Comparison of ENCODE assay signal across 9 cellular contexts in the genomic region with DNA sequence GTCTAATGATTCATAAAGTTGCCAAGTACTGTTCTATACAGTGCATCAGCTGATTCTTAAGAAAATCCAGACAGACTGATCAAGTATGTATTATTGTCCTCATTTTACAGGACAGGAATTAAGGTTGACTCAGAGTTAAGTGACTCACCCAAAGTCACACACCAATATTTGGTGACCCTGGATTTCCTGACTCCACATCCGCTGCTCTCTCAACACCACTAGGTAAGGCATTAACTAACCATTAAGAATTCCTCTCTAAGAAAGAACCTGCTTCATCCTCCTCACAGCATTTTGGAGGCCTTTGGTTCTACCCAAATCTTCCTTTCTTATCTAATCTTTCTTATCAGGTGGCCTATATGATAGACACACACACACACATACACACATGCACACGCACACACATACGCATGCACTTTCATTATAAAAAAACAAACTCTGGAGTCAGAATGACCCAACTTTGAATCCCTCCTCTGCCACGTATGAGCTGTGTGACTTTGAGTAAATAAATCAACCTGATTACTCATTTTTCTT.
A peak's percentile ranks its signal among the peaks of the same experiment; 100 is the strongest.
DNase-seq lines count a peak whose midpoint lies in the region; ATAC-seq and TF ChIP-seq lines count a peak whose summit lies in the region.
"Had no signal": no experiment of that assay in that cellular context is flagged by ENCODE, and none has a peak within 500 bp of the region (broad histone marks: within the 10 kb centered on the region; RNA-seq: fewer than 3 reads in every experiment).

No MANE protein-coding gene starts in this region.

- no peak overlapping the region for H3K27ac ChIP-seq in GM23338 (ENCODE audit: low read depth)

- TF ChIP-seq CTCF in GM23338 (conservative IDR thresholded peaks at IDR 0.05; ENCODE audit: low read depth in 2 of 2): no peak

- no peaks in the 10 kb centered on the region for H3K27me3 ChIP-seq in GM23338 (ENCODE audit: insufficient read depth)
- H3K27me3 ChIP-seq: upper lobe of left lung had no signal

- H3K4me3 ChIP-seq in GM23338: no peak overlapping the region
- H3K4me3 ChIP-seq: upper lobe of left lung had no signal

- no peaks in the 10 kb centered on the region for H3K79me2 ChIP-seq in GM23338 (replicated peaks; ENCODE audit: insufficient read depth)

- ATAC-seq in GM18517 (IDR thresholded peaks at IDR 0.05; ENCODE audit: unreplicated experiment) (peak; percentile 54), HG03558 (IDR thresholded peaks at IDR 0.05; ENCODE audit: extremely low read depth, unreplicated experiment) (peak; percentile 66), HG02588 (IDR thresholded peaks at IDR 0.05; ENCODE audit: unreplicated experiment) (no peak), GM23338 (no peak)

- H3F3A ChIP-seq in GM23338 (replicated peaks; ENCODE audit: low read depth): no peaks in the 10 kb centered on the region

- H3K27ac Mint-ChIP-seq in activated naive CD8-positive, alpha-beta T cell: peak overlapping the region; percentile 84
- H3K27ac Mint-ChIP-seq in GM23338: no peak overlapping the region

- H3K4me2 ChIP-seq in GM23338: no peak overlapping the region

- H3K27me3 Mint-ChIP-seq in activated naive CD8-positive, alpha-beta T cell: no peaks in the 10 kb centered on the region
- peaks cover 9% of the 10 kb centered on the region for H3K27me3 Mint-ChIP-seq in GM23338 (ENCODE audit: insufficient read depth, low read depth, poor library complexity)

- DNase-seq in non-pigmented ciliary epithelial cell (ENCODE audit: low read depth): peak; percentile 77
- no peak for DNase-seq in NCI-H2171 (lab: John Stamatoyannopoulos, UW)
- DNase-seq in SHP77 (lab: John Stamatoyannopoulos, UW): no peak
- DNase-seq in GM23338 (ENCODE audit: low spot score): no peak
- DNase-seq: upper lobe of left lung had no signal

- H2AFZ ChIP-seq in GM23338: no peak overlapping the region

- H3K9me3 Mint-ChIP-seq in activated naive CD8-positive, alpha-beta T cell (ENCODE audit: low read depth): peaks cover 3% of the 10 kb centered on the region
- H3K9me3 Mint-ChIP-seq in GM23338: no peaks in the 10 kb centered on the region

- H3K4me1 Mint-ChIP-seq in activated naive CD8-positive, alpha-beta T cell (ENCODE audit: low read depth): peaks cover 80% of the 10 kb centered on the region
- peaks cover 5% of the 10 kb centered on the region for H3K4me1 Mint-ChIP-seq in GM23338

- peaks cover 14% of the 10 kb centered on the region for H3K36me3 Mint-ChIP-seq in activated naive CD8-positive, alpha-beta T cell
- no peaks in the 10 kb centered on the region for H3K36me3 Mint-ChIP-seq in GM23338 (ENCODE audit: low read depth)

- no peaks in the 10 kb centered on the region for H4K20me1 ChIP-seq in GM23338 (replicated peaks; ENCODE audit: insufficient read depth)

- H3K9me2 ChIP-seq in GM23338 (ENCODE audit: insufficient read depth): peaks cover 8% of the 10 kb centered on the region

- peaks cover 8% of the 10 kb centered on the region for H3K4me1 ChIP-seq in GM23338 (ENCODE audit: insufficient read depth)

- H3K4me3 Mint-ChIP-seq in activated naive CD8-positive, alpha-beta T cell: peak overlapping the region; percentile 59
- no peak overlapping the region for H3K4me3 Mint-ChIP-seq in GM23338

- no peaks in the 10 kb centered on the region for H3K36me3 ChIP-seq in GM23338 (ENCODE audit: insufficient read depth)
- H3K36me3 ChIP-seq: upper lobe of left lung had no signal

TF ChIP-seq in GM23338, 12 proteins besides CTCF, POLR2A, EP300 and RAD21 (continues in another document):
- TF ChIP-seq EZH2phosphoT487 (IDR thresholded peaks at IDR 0.05; ENCODE audit: unreplicated experiment): no peak
- no peak for TF ChIP-seq EZH2 (IDR thresholded peaks at IDR 0.05; ENCODE audit: low read depth, unreplicated experiment)
- TF ChIP-seq JUNB (IDR thresholded peaks at IDR 0.05; ENCODE audit: unreplicated experiment): no peak
- TF ChIP-seq, protein P1, sequence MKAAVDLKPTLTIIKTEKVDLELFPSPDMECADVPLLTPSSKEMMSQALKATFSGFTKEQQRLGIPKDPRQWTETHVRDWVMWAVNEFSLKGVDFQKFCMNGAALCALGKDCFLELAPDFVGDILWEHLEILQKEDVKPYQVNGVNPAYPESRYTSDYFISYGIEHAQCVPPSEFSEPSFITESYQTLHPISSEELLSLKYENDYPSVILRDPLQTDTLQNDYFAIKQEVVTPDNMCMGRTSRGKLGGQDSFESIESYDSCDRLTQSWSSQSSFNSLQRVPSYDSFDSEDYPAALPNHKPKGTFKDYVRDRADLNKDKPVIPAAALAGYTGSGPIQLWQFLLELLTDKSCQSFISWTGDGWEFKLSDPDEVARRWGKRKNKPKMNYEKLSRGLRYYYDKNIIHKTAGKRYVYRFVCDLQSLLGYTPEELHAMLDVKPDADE (IDR thresholded peaks at IDR 0.05): no peak
- TF ChIP-seq ZNF331 (CRISPR knock-in tag; IDR thresholded peaks at IDR 0.05; ENCODE audit: low read depth): no peak
- TF ChIP-seq, protein P2, sequence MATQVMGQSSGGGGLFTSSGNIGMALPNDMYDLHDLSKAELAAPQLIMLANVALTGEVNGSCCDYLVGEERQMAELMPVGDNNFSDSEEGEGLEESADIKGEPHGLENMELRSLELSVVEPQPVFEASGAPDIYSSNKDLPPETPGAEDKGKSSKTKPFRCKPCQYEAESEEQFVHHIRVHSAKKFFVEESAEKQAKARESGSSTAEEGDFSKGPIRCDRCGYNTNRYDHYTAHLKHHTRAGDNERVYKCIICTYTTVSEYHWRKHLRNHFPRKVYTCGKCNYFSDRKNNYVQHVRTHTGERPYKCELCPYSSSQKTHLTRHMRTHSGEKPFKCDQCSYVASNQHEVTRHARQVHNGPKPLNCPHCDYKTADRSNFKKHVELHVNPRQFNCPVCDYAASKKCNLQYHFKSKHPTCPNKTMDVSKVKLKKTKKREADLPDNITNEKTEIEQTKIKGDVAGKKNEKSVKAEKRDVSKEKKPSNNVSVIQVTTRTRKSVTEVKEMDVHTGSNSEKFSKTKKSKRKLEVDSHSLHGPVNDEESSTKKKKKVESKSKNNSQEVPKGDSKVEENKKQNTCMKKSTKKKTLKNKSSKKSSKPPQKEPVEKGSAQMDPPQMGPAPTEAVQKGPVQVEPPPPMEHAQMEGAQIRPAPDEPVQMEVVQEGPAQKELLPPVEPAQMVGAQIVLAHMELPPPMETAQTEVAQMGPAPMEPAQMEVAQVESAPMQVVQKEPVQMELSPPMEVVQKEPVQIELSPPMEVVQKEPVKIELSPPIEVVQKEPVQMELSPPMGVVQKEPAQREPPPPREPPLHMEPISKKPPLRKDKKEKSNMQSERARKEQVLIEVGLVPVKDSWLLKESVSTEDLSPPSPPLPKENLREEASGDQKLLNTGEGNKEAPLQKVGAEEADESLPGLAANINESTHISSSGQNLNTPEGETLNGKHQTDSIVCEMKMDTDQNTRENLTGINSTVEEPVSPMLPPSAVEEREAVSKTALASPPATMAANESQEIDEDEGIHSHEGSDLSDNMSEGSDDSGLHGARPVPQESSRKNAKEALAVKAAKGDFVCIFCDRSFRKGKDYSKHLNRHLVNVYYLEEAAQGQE (IDR thresholded peaks at IDR 0.05; ENCODE audit: unreplicated experiment): no peak
- no peak for TF ChIP-seq CREB1 (CRISPR knock-in tag; IDR thresholded peaks at IDR 0.05; ENCODE audit: low read depth)
- TF ChIP-seq NANOG (IDR thresholded peaks at IDR 0.05; ENCODE audit: borderline replicate concordance): no peak
- TF ChIP-seq POLR2AphosphoS5 (IDR thresholded peaks at IDR 0.05; ENCODE audit: low read depth): no peak
- no peak for TF ChIP-seq STAT1 (IDR thresholded peaks at IDR 0.05; ENCODE audit: unreplicated experiment)
- TF ChIP-seq ZNF114 (CRISPR knock-in tag; IDR thresholded peaks at IDR 0.05): no peak

Comparison
In these comparisons a context has a peak if more than half of its experiments do, and no peak if none do; other contexts are left out.
1. ATAC-seq: peak in GM18517 (single experiment) and HG03558 (single experiment); none in HG02588 (single experiment) and GM23338 (single experiment).